In genomic region chr11:117970400-117971024, GRCh38 we compare ENCODE assay signal across 9 cellular contexts. TPM values are rescaled to one million over a fixed set of nuclear protein-coding genes. Genes with fewer than 3 reads are reported as not detected.
A peak's percentile ranks its signal among the peaks of the same experiment; 100 is the strongest.
DNase-seq lines count a peak whose midpoint lies in the region; ATAC-seq and TF ChIP-seq lines count a peak whose summit lies in the region.
"Had no signal": no experiment of that assay in that cellular context is flagged by ENCODE, and none has a peak within 500 bp of the region (broad histone marks: within the 10 kb centered on the region; RNA-seq: fewer than 3 reads in every experiment).

No MANE protein-coding gene starts in this region.

- H3K27me3 ChIP-seq in mammary epithelial cell (ENCODE audit: insufficient read depth, low read length), result no peaks in the 10 kb centered on the region
- peaks cover 67% of the 10 kb centered on the region for H3K27me3 ChIP-seq in PC-3 (ENCODE audit: low read length)
- peaks cover 3% of the 10 kb centered on the region for H3K27me3 ChIP-seq in endodermal cell (ENCODE audit: control insufficient read depth, insufficient read depth, low read length, poor library complexity, severe bottlenecking)

- no peak overlapping the region for H3K27ac ChIP-seq in mammary epithelial cell (ENCODE audit: insufficient read depth, low read depth, low read length)
- no peak overlapping the region for H3K27ac ChIP-seq in PC-3 (ENCODE audit: low read length)
- no peak overlapping the region for H3K27ac ChIP-seq in endodermal cell (ENCODE audit: low read depth, low read length)

- no peaks in the 10 kb centered on the region for H4K20me1 ChIP-seq in mammary epithelial cell (ENCODE audit: insufficient read depth, low read length)
- H4K20me1 ChIP-seq in PC-3 (ENCODE audit: low read length), result no peaks in the 10 kb centered on the region

- 37% methylated on average over 3 of the region's 4 CpGs for WGBS in mammary epithelial cell (ENCODE audit: low coverage, missing lambda C conversion rate)
- WGBS in endodermal cell (ENCODE audit: insufficient coverage in 1 of 2, insufficient read length in 1 of 2), 2 experiments, result 84 to 88% methylated on average over 3 to 4 of the region's 4 CpGs

- intact Hi-C loops in mammary epithelial cell (cut with micrococcal nuclease) (no loop called here), MCF 10A (cut with micrococcal nuclease) (no loop called here), PC-3 (cut with micrococcal nuclease) (no loop called here)

- H3K27me3 Mint-ChIP-seq in MCF 10A (ENCODE audit: insufficient read depth, unreplicated experiment) (peaks cover 13% of the 10 kb centered on the region), endodermal cell (ENCODE audit: insufficient read depth) (peaks cover 18% of the 10 kb centered on the region)
- H3K27me3 Mint-ChIP-seq in effector memory CD8-positive, alpha-beta T cell, result no peaks in the 10 kb centered on the region
- H3K27me3 Mint-ChIP-seq in stimulated activated naive CD8-positive, alpha-beta T cell treated with anti-CD3 and anti-CD28 coated beads, Interleukin-15, Interleukin-2, amounts not matched to agents 100 ng/mL and 50 ng/mL, for 24 hours, result no peaks in the 10 kb centered on the region

- BruUV-seq in mammary epithelial cell (replicated peaks; lab: Mats Ljungman, UMichigan), result no TSS peak
- no TSS peak for BruUV-seq in MCF 10A (replicated peaks; lab: Mats Ljungman, UMichigan)
- no TSS peak for BruUV-seq in PC-3 (replicated peaks; lab: Mats Ljungman, UMichigan)

- H3K27ac Mint-ChIP-seq in MCF 10A (ENCODE audit: low read depth, unreplicated experiment), result no peak overlapping the region
- peak overlapping the region; percentile 76 to 93 for H3K27ac Mint-ChIP-seq in effector memory CD8-positive, alpha-beta T cell
- peak overlapping the region; percentile 86 for H3K27ac Mint-ChIP-seq in stimulated activated naive CD8-positive, alpha-beta T cell treated with anti-CD3 and anti-CD28 coated beads, Interleukin-15, Interleukin-2, amounts not matched to agents 100 ng/mL and 50 ng/mL, for 24 hours
- no peak overlapping the region for H3K27ac Mint-ChIP-seq in endodermal cell

- H3F3A ChIP-seq in PC-3 (ENCODE audit: low read length, unreplicated experiment), result no peaks in the 10 kb centered on the region

- H3K4me3 ChIP-seq in mammary epithelial cell (replicated peaks in 1 of 3; ENCODE audit: insufficient read depth in 1 of 3, low read depth in 2 of 3, low read length in 3 of 3), result no peak overlapping the region
- no peak overlapping the region for H3K4me3 ChIP-seq in PC-3 (ENCODE audit: low read length)
- H3K4me3 ChIP-seq in endodermal cell (ENCODE audit: low read length), result no peak overlapping the region

- H3K4me3 Mint-ChIP-seq in MCF 10A (ENCODE audit: unreplicated experiment) (no peak overlapping the region), endodermal cell (no peak overlapping the region)
- peak overlapping the region; percentile 30 to 67 for H3K4me3 Mint-ChIP-seq in effector memory CD8-positive, alpha-beta T cell
- peak overlapping the region; percentile 53 for H3K4me3 Mint-ChIP-seq in stimulated activated naive CD8-positive, alpha-beta T cell treated with anti-CD3 and anti-CD28 coated beads, Interleukin-15, Interleukin-2, amounts not matched to agents 100 ng/mL and 50 ng/mL, for 24 hours

- peak overlapping the region; percentile 50 for H2AFZ ChIP-seq in mammary epithelial cell (ENCODE audit: low read depth, low read length)
- H2AFZ ChIP-seq in PC-3 (ENCODE audit: low read length), result no peak overlapping the region

- DNase-seq in mammary epithelial cell (peak; percentile 71), MCF 10A (ENCODE audit: unreplicated experiment) (no peak), PC-3 (peak; percentile 46), endodermal cell (no peak)
- DNase-seq in effector memory CD8-positive, alpha-beta T cell, result no peak
- DNase-seq: IMR-90 had no signal

- dilution Hi-C loops in mammary epithelial cell (cut with HindIII; ENCODE audit: low sequenced_read_pairs), result no loop called here

- no peak overlapping the region for H3K9ac ChIP-seq in mammary epithelial cell (ENCODE audit: insufficient read depth, low read length)
- H3K9ac ChIP-seq in PC-3 (ENCODE audit: low read length), result no peak overlapping the region
- no peak overlapping the region for H3K9ac ChIP-seq in endodermal cell (ENCODE audit: extremely low read depth, low read length, poor library complexity, severe bottlenecking)

- H3K36me3 Mint-ChIP-seq in MCF 10A (ENCODE audit: insufficient read depth, unreplicated experiment), result no peaks in the 10 kb centered on the region
- no peaks in the 10 kb centered on the region for H3K36me3 Mint-ChIP-seq in effector memory CD8-positive, alpha-beta T cell (ENCODE audit: insufficient read depth)
- H3K36me3 Mint-ChIP-seq in stimulated activated naive CD8-positive, alpha-beta T cell treated with anti-CD3 and anti-CD28 coated beads, Interleukin-15, Interleukin-2, amounts not matched to agents 100 ng/mL and 50 ng/mL, for 24 hours (ENCODE audit: low read depth), result no peaks in the 10 kb centered on the region
- no peaks in the 10 kb centered on the region for H3K36me3 Mint-ChIP-seq in endodermal cell (ENCODE audit: low read depth)

- H3K4me1 Mint-ChIP-seq in MCF 10A (ENCODE audit: insufficient read depth, unreplicated experiment), result peaks cover 4% of the 10 kb centered on the region
- H3K4me1 Mint-ChIP-seq in effector memory CD8-positive, alpha-beta T cell (ENCODE audit: low read depth in 2 of 2), result peaks cover 56 to 60% of the 10 kb centered on the region in 2 donors
- H3K4me1 Mint-ChIP-seq in stimulated activated naive CD8-positive, alpha-beta T cell treated with anti-CD3 and anti-CD28 coated beads, Interleukin-15, Interleukin-2, amounts not matched to agents 100 ng/mL and 50 ng/mL, for 24 hours (ENCODE audit: low read depth), result peaks cover 71% of the 10 kb centered on the region
- H3K4me1 Mint-ChIP-seq in endodermal cell, result peaks cover 2% of the 10 kb centered on the region

- no peaks in the 10 kb centered on the region for H3K79me2 ChIP-seq in mammary epithelial cell (ENCODE audit: insufficient read depth, low read length)
- no peaks in the 10 kb centered on the region for H3K79me2 ChIP-seq in PC-3 (ENCODE audit: low read length)

- no peak overlapping the region for H3K4me2 ChIP-seq in mammary epithelial cell (ENCODE audit: insufficient read depth, low read depth, low read length)
- no peak overlapping the region for H3K4me2 ChIP-seq in PC-3 (ENCODE audit: low read length)

- H3K9me2 ChIP-seq in PC-3 (replicated peaks; ENCODE audit: low read length), result no peaks in the 10 kb centered on the region

- TF ChIP-seq CTCF in mammary epithelial cell (conservative IDR thresholded peaks at IDR 0.05 in 1 of 2, IDR thresholded peaks at IDR 0.05 in 1 of 2; ENCODE audit: extremely low read depth in 1 of 2, insufficient read depth in 1 of 2, low read depth in 1 of 2, low read length in 2 of 2), result no peak
- no peak for TF ChIP-seq CTCF in MCF 10A (IDR thresholded peaks at IDR 0.05; ENCODE audit: unreplicated experiment)
- no peak for TF ChIP-seq CTCF in PC-3 (conservative IDR thresholded peaks at IDR 0.05; ENCODE audit: low read depth, low read length)
- TF ChIP-seq CTCF in endodermal cell (conservative IDR thresholded peaks at IDR 0.05), result no peak

- POLR2A ChIA-PET in MCF 10A (lab: Yijun Ruan, JAX) (no interaction called here), PC-3 (lab: Charles Lee; ENCODE audit: unreplicated experiment) (no interaction called here)

- CTCF ChIA-PET in mammary epithelial cell (lab: Charles Lee; ENCODE audit: low non-redundant PET), result no interaction called here
- CTCF ChIA-PET in MCF 10A (lab: Yijun Ruan, JAX), result interaction anchor here (1.5 kb wide), 1 partner anchor 83 kb away, joined by 5 read pairs; no protein-coding TSS in a partner anchor
- CTCF ChIA-PET in PC-3 (lab: Charles Lee), result no interaction called here

- H3K9me3 Mint-ChIP-seq in MCF 10A (ENCODE audit: unreplicated experiment) (no peaks in the 10 kb centered on the region), endodermal cell (no peaks in the 10 kb centered on the region)
- H3K9me3 Mint-ChIP-seq in effector memory CD8-positive, alpha-beta T cell, result no peaks in the 10 kb centered on the region
- H3K9me3 Mint-ChIP-seq in stimulated activated naive CD8-positive, alpha-beta T cell treated with anti-CD3 and anti-CD28 coated beads, Interleukin-15, Interleukin-2, amounts not matched to agents 100 ng/mL and 50 ng/mL, for 24 hours, result no peaks in the 10 kb centered on the region

- in situ Hi-C loops in mammary epithelial cell (cut with MboI; ENCODE audit: low sequenced_read_pairs in 2 of 2), result no loop called here

- H3K9me3 ChIP-seq in mammary epithelial cell (replicated peaks; ENCODE audit: insufficient read depth, low read length), result no peaks in the 10 kb centered on the region
- H3K9me3 ChIP-seq in PC-3 (ENCODE audit: low read length), result no peaks in the 10 kb centered on the region
- no peaks in the 10 kb centered on the region for H3K9me3 ChIP-seq in endodermal cell (ENCODE audit: control insufficient read depth, low read length)

- H3K36me3 ChIP-seq in mammary epithelial cell (ENCODE audit: insufficient read depth, low read length) (no peaks in the 10 kb centered on the region), PC-3 (ENCODE audit: low read depth, low read length) (no peaks in the 10 kb centered on the region), endodermal cell (ENCODE audit: control insufficient read depth, insufficient read depth, low read length) (no peaks in the 10 kb centered on the region)

- H3K4me1 ChIP-seq in mammary epithelial cell (ENCODE audit: insufficient read depth, low read length) (peaks cover 6% of the 10 kb centered on the region), PC-3 (ENCODE audit: insufficient read depth, low read length) (no peaks in the 10 kb centered on the region; the same call in 1 of the 2 replicates), endodermal cell (ENCODE audit: control insufficient read depth, insufficient read depth, low read length) (no peaks in the 10 kb centered on the region)

- peak; percentile 22; the same call in 1 of the 2 replicates for ATAC-seq in PC-3
- ATAC-seq in effector memory CD8-positive, alpha-beta T cell (replicated peaks), result peak; percentile 63
- ATAC-seq in GM21528 (IDR thresholded peaks at IDR 0.05; ENCODE audit: low FRiP score, unreplicated experiment), result no peak
- no peak for ATAC-seq in HG02610 (IDR thresholded peaks at IDR 0.05; ENCODE audit: unreplicated experiment)

RNA-seq across cellular contexts. Expression of gene IL10RA, which starts 15.7 kb away (rescaled TPM):
- total RNA-seq in mammary epithelial cell (not detected), MCF 10A (2022) (not detected in 2 replicates), PC-3 (2014; rRNA removed) (not detected in 2 replicates), endodermal cell (under 1 TPM; 0.46 to 0.51 TPM)
- polyA plus RNA-seq in mammary epithelial cell, result 0.19 TPM
- polyA minus RNA-seq in mammary epithelial cell, result not detected
- polyA plus RNA-seq in endodermal cell (2013, experiment 1 of 2), result not detected
- polyA plus RNA-seq in endodermal cell (2013, experiment 2 of 2), result 0.37 TPM
- total RNA-seq: IMR-90 had no signal

RNA-seq across cellular contexts. Expression of gene TMPRSS13, which starts 41.3 kb away (rescaled TPM):
- under 1 TPM in 1 of 2 donors, not detected in 1; under 0.01 TPM for total RNA-seq in mammary epithelial cell
- 0.12 TPM for polyA plus RNA-seq in mammary epithelial cell
- not detected for polyA minus RNA-seq in mammary epithelial cell
- total RNA-seq in MCF 10A (2022), result not detected in 2 replicates
- total RNA-seq in PC-3 (2014; rRNA removed), result 2.2 and 2.9 TPM in 2 replicates
- total RNA-seq in endodermal cell, result 1 to 10 TPM; 2.5 to 6.4 TPM
- polyA plus RNA-seq in endodermal cell (2013, experiment 1 of 2), result 0.61 TPM
- 0.46 TPM for polyA plus RNA-seq in endodermal cell (2013, experiment 2 of 2)
- total RNA-seq: IMR-90 had no signal
- polyA plus RNA-seq: IMR-90 had no signal

Comparison
In these comparisons a context has a peak if more than half of its experiments do, and no peak if none do; other contexts are left out.
1. DNase-seq: peak in mammary epithelial cell (single experiment) and PC-3 (single experiment); none in MCF 10A (single experiment), effector memory CD8-positive, alpha-beta T cell (0 of 3) and endodermal cell (single experiment).
2. H3K27ac Mint-ChIP-seq: peak in effector memory CD8-positive, alpha-beta T cell (2 of 2) and stimulated activated naive CD8-positive, alpha-beta T cell treated with anti-CD3 and anti-CD28 coated beads, Interleukin-15, Interleukin-2, amounts not matched to agents 100 ng/mL and 50 ng/mL, for 24 hours (single experiment); none in MCF 10A (single experiment) and endodermal cell (single experiment).
3. H3K4me3 Mint-ChIP-seq: peak in effector memory CD8-positive, alpha-beta T cell (2 of 2) and stimulated activated naive CD8-positive, alpha-beta T cell treated with anti-CD3 and anti-CD28 coated beads, Interleukin-15, Interleukin-2, amounts not matched to agents 100 ng/mL and 50 ng/mL, for 24 hours (single experiment); none in MCF 10A (single experiment) and endodermal cell (single experiment).
4. ATAC-seq: peak in PC-3 (single experiment) and effector memory CD8-positive, alpha-beta T cell (single experiment); none in GM21528 (single experiment) and HG02610 (single experiment).